Comparison of ENCODE assay signal across 25 cellular contexts in genomic region chr2:109205447-109205846, GRCh38.
"Had no signal": no experiment of that assay in that cellular context is flagged by ENCODE, and none has a peak within 500 bp of the region (broad histone marks: within the 10 kb centered on the region; RNA-seq: fewer than 3 reads in every experiment).

No MANE protein-coding gene starts in this region.

- H3K36me3 ChIP-seq: left ventricle myocardium inferior, neural progenitor cell, ovary, suprapubic skin, thoracic aorta, tibial artery, upper lobe of right lung had no signal

- H3K4me1 ChIP-seq: neural progenitor cell had no signal

- H3K4me2 ChIP-seq: neural progenitor cell had no signal

- H3K27me3 ChIP-seq: neural progenitor cell, ovary, suprapubic skin, tibial artery, upper lobe of right lung had no signal

- H3K9me3 ChIP-seq: ovary, suprapubic skin, thoracic aorta, upper lobe of right lung had no signal

- H3K9ac ChIP-seq: neural progenitor cell had no signal

- H3K4me3 ChIP-seq: left ventricle myocardium inferior, lung, neural progenitor cell, ovary, skin epidermis, suprapubic skin, thoracic aorta, tibial artery, upper lobe of right lung had no signal

- FAIRE-seq: islet of Langerhans, kidney, urothelium cell line had no signal

- DNase-seq: hippocampal formation; kidney; left colon; left ventricle myocardium inferior; mesendoderm; naive B cell; nephron progenitor cell; ovary; retina; right cardiac atrium; stimulated activated CD4-positive, alpha-beta T cell treated with anti-CD3 and anti-CD28 coated beads, Interleukin-12 subunit alpha, Interleukin-12 subunit beta, amount 100 ng/mL, for 4 hours; stimulated activated CD4-positive, alpha-beta T cell treated with anti-CD3 and anti-CD28 coated beads, Interleukin-15, amount 100 ng/mL, for 24 hours; stimulated activated CD4-positive, alpha-beta T cell treated with anti-CD3 and anti-CD28 coated beads, Interleukin-4, amount 100 ng/mL, for 1 hour; stimulated activated naive CD4-positive, alpha-beta T cell; trophoblast cell; upper lobe of right lung had no signal

- ATAC-seq: left colon, right cardiac atrium, sciatic nerve, upper lobe of right lung had no signal

- H3K27ac ChIP-seq: left ventricle myocardium inferior, neural progenitor cell, ovary, skin epidermis, suprapubic skin, thoracic aorta, tibial artery, upper lobe of right lung had no signal
